Comparison of ENCODE assay signal across 30 cellular contexts in genomic region chr3:17372362-17372761, GRCh38.
"Had no signal": no experiment of that assay in that cellular context is flagged by ENCODE, and none has a peak within 500 bp of the region (broad histone marks: within the 10 kb centered on the region; RNA-seq: fewer than 3 reads in every experiment).

No MANE protein-coding gene starts in this region.

- ATAC-seq: activated CD8-positive, alpha-beta memory T cell treated with anti-CD3 and anti-CD28 coated beads, Interleukin-2, amount 10 ng/mL, durations not matched to agents 7 days and 5 days; activated naive CD8-positive, alpha-beta T cell treated with anti-CD3 and anti-CD28 coated beads, Interleukin-2, amount 50 U/mL, for 24 hours; Right ventricle myocardium inferior had no signal

- DNase-seq: activated CD4-positive, alpha-beta memory T cell treated with anti-CD3 and anti-CD28 coated beads, Interleukin-2, amount 10 ng/mL, durations not matched to agents 7 days and 5 days; activated CD4-positive, alpha-beta T cell treated with anti-CD3 and anti-CD28 coated beads for 1 hour; activated CD4-positive, alpha-beta T cell treated with anti-CD3 and anti-CD28 coated beads for 48 hours; activated CD4-positive, CD25-positive, alpha-beta regulatory T cell; activated CD8-positive, alpha-beta memory T cell treated with anti-CD3 and anti-CD28 coated beads for 24 hours; activated CD8-positive, alpha-beta memory T cell treated with anti-CD3 and anti-CD28 coated beads, Interleukin-2, amount 10 ng/mL, durations not matched to agents 7 days and 5 days; activated CD8-positive, alpha-beta memory T cell treated with anti-CD3 and anti-CD28 coated beads, Interleukin-2, amount 50 U/mL, for 48 hours; activated effector memory CD4-positive, alpha-beta T cell treated with Interleukin-2 at 50 U/mL for 16 hours; activated naive CD4-positive, alpha-beta T cell treated with anti-CD3 and anti-CD28 coated beads, Interleukin-2, amount 10 ng/mL, durations not matched to agents 7 days and 5 days; activated naive CD8-positive, alpha-beta T cell treated with anti-CD3 and anti-CD28 coated beads, Interleukin-2, amount 50 U/mL, for 24 hours; activated T-cell treated with anti-CD3 and anti-CD28 coated beads, Interleukin-2, amount 50 U/mL, for 48 hours; amniotic stem cell; MM.1S; MV-4-11; NCI-H1092; NCI-H1436 treated with DMSO at 0.1 percent for 48 hours; NCI-H1694 treated with DMSO at 0.1 percent for 48 hours; NCI-H2029; NCI-H345; NCI-H524 treated with DMSO at 0.1 percent for 48 hours; SW 1271; T-helper 1 cell; T-helper 2 cell; T-helper 9 cell; WERI-Rb-1 had no signal

- H3K4me3 ChIP-seq: ascending aorta, cardiac muscle cell had no signal

- FAIRE-seq: RCC 7860 had no signal

- H3K9me3 ChIP-seq: ascending aorta had no signal

- H3K36me3 ChIP-seq: WERI-Rb-1 had no signal

- H3K27ac ChIP-seq: ascending aorta, cardiac muscle cell, RWPE1, WERI-Rb-1 had no signal

- H3K4me1 ChIP-seq: ascending aorta had no signal

- H3K27me3 ChIP-seq: ascending aorta, cardiac muscle cell had no signal
